In the genomic region with DNA sequence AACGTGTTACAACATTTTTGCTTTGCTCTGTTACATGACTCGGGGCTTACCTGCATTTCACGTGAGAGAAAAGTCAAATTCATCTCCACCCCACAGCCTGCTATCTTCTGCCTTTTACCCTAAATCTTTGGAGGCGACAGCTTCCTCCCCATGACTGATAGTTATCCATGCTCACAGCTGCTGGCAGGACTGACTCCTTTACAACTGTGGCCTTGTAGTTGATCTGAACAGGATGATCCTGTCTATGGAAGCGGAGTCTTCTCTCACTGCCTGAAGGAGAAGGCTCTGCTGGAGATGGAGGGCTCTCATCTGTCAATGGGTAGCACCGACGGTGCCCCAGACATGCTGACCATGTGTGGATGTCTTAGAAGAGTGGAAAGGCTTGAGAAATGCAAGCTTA, we compare ENCODE assay signal across 1 cellular context.
TF ChIP-seq lines count a peak whose summit lies in the region.

No MANE protein-coding gene starts in this region.

TF ChIP-seq in WTC11, 78 proteins besides CTCF, POLR2A, EP300 and RAD21 (continued from another document):
- no peak for TF ChIP-seq ZNF512 (CRISPR knock-in tag; IDR thresholded peaks at IDR 0.05; ENCODE audit: borderline replicate concordance)
- TF ChIP-seq NFE2L1 (CRISPR knock-in tag; IDR thresholded peaks at IDR 0.05) = no peak
- TF ChIP-seq ZBTB21 (CRISPR knock-in tag; IDR thresholded peaks at IDR 0.05; ENCODE audit: borderline replicate concordance) = no peak
- TF ChIP-seq FOXP1 (CRISPR knock-in tag; IDR thresholded peaks at IDR 0.05; ENCODE audit: borderline replicate concordance) = no peak
- TF ChIP-seq, protein P1, sequence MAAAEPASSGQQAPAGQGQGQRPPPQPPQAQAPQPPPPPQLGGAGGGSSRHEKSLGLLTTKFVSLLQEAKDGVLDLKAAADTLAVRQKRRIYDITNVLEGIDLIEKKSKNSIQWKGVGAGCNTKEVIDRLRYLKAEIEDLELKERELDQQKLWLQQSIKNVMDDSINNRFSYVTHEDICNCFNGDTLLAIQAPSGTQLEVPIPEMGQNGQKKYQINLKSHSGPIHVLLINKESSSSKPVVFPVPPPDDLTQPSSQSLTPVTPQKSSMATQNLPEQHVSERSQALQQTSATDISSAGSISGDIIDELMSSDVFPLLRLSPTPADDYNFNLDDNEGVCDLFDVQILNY (CRISPR knock-in tag; IDR thresholded peaks at IDR 0.05) = no peak
- TF ChIP-seq RELA (CRISPR knock-in tag; IDR thresholded peaks at IDR 0.05; ENCODE audit: borderline replicate concordance) = no peak
- no peak for TF ChIP-seq GTF2I (CRISPR knock-in tag; conservative IDR thresholded peaks at IDR 0.05)
- TF ChIP-seq KAT7 (CRISPR knock-in tag; IDR thresholded peaks at IDR 0.05; ENCODE audit: borderline replicate concordance) = no peak
- TF ChIP-seq, protein P2, sequence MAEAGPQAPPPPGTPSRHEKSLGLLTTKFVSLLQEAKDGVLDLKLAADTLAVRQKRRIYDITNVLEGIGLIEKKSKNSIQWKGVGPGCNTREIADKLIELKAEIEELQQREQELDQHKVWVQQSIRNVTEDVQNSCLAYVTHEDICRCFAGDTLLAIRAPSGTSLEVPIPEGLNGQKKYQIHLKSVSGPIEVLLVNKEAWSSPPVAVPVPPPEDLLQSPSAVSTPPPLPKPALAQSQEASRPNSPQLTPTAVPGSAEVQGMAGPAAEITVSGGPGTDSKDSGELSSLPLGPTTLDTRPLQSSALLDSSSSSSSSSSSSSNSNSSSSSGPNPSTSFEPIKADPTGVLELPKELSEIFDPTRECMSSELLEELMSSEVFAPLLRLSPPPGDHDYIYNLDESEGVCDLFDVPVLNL (CRISPR knock-in tag; IDR thresholded peaks at IDR 0.05; ENCODE audit: borderline replicate concordance, low read depth) = no peak
- TF ChIP-seq, protein P3, sequence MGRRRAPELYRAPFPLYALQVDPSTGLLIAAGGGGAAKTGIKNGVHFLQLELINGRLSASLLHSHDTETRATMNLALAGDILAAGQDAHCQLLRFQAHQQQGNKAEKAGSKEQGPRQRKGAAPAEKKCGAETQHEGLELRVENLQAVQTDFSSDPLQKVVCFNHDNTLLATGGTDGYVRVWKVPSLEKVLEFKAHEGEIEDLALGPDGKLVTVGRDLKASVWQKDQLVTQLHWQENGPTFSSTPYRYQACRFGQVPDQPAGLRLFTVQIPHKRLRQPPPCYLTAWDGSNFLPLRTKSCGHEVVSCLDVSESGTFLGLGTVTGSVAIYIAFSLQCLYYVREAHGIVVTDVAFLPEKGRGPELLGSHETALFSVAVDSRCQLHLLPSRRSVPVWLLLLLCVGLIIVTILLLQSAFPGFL (CRISPR knock-in tag; IDR thresholded peaks at IDR 0.05; ENCODE audit: borderline replicate concordance) = no peak
- TF ChIP-seq ATF1 (CRISPR knock-in tag; IDR thresholded peaks at IDR 0.05) = no peak
- TF ChIP-seq ZNF396 (CRISPR knock-in tag; IDR thresholded peaks at IDR 0.05; ENCODE audit: borderline replicate concordance) = no peak
- no peak for TF ChIP-seq HMGA2 (CRISPR knock-in tag; IDR thresholded peaks at IDR 0.05)
